8 cellular contexts compared by ENCODE assay signal in the genomic region with DNA sequence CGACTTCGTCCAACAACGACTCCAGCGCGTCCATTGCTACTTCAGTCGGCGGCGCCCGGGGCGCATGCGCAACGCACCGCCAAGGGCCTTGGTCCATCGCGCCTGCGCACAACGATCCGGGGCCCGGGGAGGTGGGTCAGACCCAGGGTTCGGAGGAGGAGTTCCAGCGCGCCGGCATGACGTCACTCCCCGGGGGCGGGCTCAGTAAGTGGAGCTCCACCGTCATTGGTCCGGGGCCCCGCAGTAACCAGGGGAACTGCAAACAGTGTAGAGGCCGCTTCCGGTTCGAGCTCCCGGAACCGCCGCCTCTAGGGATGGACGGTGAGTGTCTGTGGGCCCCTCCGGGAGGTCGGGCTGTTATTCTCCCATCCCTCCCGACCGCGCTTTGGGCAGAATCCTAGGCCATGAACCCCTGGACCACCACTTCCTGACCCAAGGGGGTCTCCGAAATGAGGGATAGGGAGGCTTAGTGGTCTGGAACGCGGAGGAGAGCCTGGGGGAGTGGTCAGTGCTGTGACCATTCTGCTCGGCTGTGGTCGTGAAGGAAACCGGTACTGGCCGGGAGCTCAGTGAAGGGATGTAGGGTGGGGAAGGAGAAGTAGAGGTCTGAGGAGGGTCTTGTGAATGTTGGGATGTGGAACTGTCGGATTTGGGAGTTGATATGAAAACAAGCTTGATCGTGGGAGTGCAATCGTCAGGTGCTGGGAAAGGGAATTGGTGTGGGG. TPM values are rescaled to one million over a fixed set of nuclear protein-coding genes. Genes with fewer than 3 reads are reported as not detected.
DNase-seq lines count a peak whose midpoint lies in the region; ATAC-seq lines count a peak whose summit lies in the region.

Gene GTF3C1 (minus strand): TSS at position 57 of the 725 bp plus-strand sequence. CDS start 23 bp downstream, at position 34.
Gene KATNIP (plus strand): TSS at position 288 of the 725 bp plus-strand sequence. CDS start 27 bp downstream, at position 315.

- H3K9me3 Mint-ChIP-seq in effector memory CD8-positive, alpha-beta T cell, result no peaks in the 10 kb centered on the region

- H2BK120ac ChIP-seq in mesendoderm (ENCODE audit: low read depth, low read length), result peak within 1 kb of the TSS; percentile 63

- whole genome bisulfite sequencing in mesendoderm (ENCODE audit: extremely low coverage, insufficient coverage, low lambda C conversion rate), result no CpG with 5 or more reads among the region's 51 CpGs

- H3K27ac ChIP-seq in mesendoderm (ENCODE audit: low read depth, low read length), result no peak within 1 kb of the TSS

- peak within 1 kb of the TSS; percentile 97 for H3K56ac ChIP-seq in mesendoderm (ENCODE audit: low read length)

- peak within 1 kb of the TSS; percentile 100 for H3K27ac Mint-ChIP-seq in effector memory CD8-positive, alpha-beta T cell

- H3K18ac ChIP-seq in mesendoderm (ENCODE audit: low read length), result peak within 1 kb of the TSS; percentile 72

- peaks cover 1% of the 10 kb centered on the region for H3K36me3 ChIP-seq in mesendoderm (ENCODE audit: control insufficient read depth, insufficient read depth, low read length)

- H3K27me3 ChIP-seq in mesendoderm (ENCODE audit: insufficient read depth, low read length, poor library complexity), result no peaks in the 10 kb centered on the region

- H3K4me2 ChIP-seq in mesendoderm (ENCODE audit: low read length), result peak within 1 kb of the TSS; percentile 98

- DNase-seq in COLO668 (lab: John Stamatoyannopoulos, UW; ENCODE audit: unreplicated experiment), result peak; percentile 98
- peak; percentile 97 for DNase-seq in HT1080 (ENCODE audit: low read depth)
- peak; percentile 97 for DNase-seq in NOMO-1 treated with DMSO at 0.1 percent for 48 hours (lab: John Stamatoyannopoulos, UW; ENCODE audit: unreplicated experiment)
- DNase-seq in activated CD8-positive, alpha-beta memory T cell treated with anti-CD3 and anti-CD28 coated beads for 4 hours (ENCODE audit: low read depth in 2 of 2), result peak; percentile 100
- peak; percentile 100 for DNase-seq in effector memory CD8-positive, alpha-beta T cell
- DNase-seq in mesendoderm, result peak; percentile 99
- peak; percentile 100 for DNase-seq in stimulated activated CD8-positive, alpha-beta memory T cell treated with anti-CD3 and anti-CD28 coated beads, Interleukin-15, amount 100 ng/mL, for 1 hour (ENCODE audit: low read depth)

- H3K27me3 Mint-ChIP-seq in effector memory CD8-positive, alpha-beta T cell, result no peaks in the 10 kb centered on the region

- H3K36me3 Mint-ChIP-seq in effector memory CD8-positive, alpha-beta T cell (ENCODE audit: insufficient read depth), result peaks cover 29% of the 10 kb centered on the region

- H3K79me1 ChIP-seq in mesendoderm (ENCODE audit: low read length), result peaks cover 16% of the 10 kb centered on the region

- peak within 1 kb of the TSS; percentile 100 for H3K4me3 ChIP-seq in mesendoderm (ENCODE audit: low read length)

- peak within 1 kb of the TSS; percentile 45 for H3K23ac ChIP-seq in mesendoderm (ENCODE audit: low read length)

- H2BK5ac ChIP-seq in mesendoderm (ENCODE audit: low read length), result no peak within 1 kb of the TSS

- H2AK5ac ChIP-seq in mesendoderm (ENCODE audit: low read length), result peak within 1 kb of the TSS; percentile 80

- H3K9ac ChIP-seq in mesendoderm (ENCODE audit: low read length), result peak within 1 kb of the TSS; percentile 97

- no peaks in the 10 kb centered on the region for H3K4me1 ChIP-seq in mesendoderm (ENCODE audit: control insufficient read depth, low read depth, low read length)

- H2BK15ac ChIP-seq in mesendoderm (replicated peaks; ENCODE audit: low read depth), result no peak within 1 kb of the TSS

- H3K4me1 Mint-ChIP-seq in effector memory CD8-positive, alpha-beta T cell (ENCODE audit: low read depth in 2 of 2), result peaks cover 29 to 48% of the 10 kb centered on the region in 2 donors

- peak within 1 kb of the TSS; percentile 92 for H3K4ac ChIP-seq in mesendoderm (ENCODE audit: low read depth, low read length)

- peaks cover 33% of the 10 kb centered on the region for H3K79me2 ChIP-seq in mesendoderm (ENCODE audit: control insufficient read depth, insufficient read depth, low read length)

- no peak within 1 kb of the TSS for H4K5ac ChIP-seq in mesendoderm (ENCODE audit: low read length)

- H3K4me3 Mint-ChIP-seq in effector memory CD8-positive, alpha-beta T cell, result peak within 1 kb of the TSS; percentile 100

- peak; percentile 96 for ATAC-seq in GM21360 (IDR thresholded peaks at IDR 0.05; ENCODE audit: unreplicated experiment)
- peak; percentile 96 for ATAC-seq in effector memory CD8-positive, alpha-beta T cell (replicated peaks)

- H4K8ac ChIP-seq in mesendoderm (ENCODE audit: low read depth, low read length), result no peak within 1 kb of the TSS

RNA-seq across cellular contexts. Expression of gene GTF3C1, which starts in this region (rescaled TPM):
- total RNA-seq in HT1080 (2014; rRNA removed; shearing (Covaris generic)), result 55.7 and 65.0 TPM in 2 replicates
- polyA plus RNA-seq in HT1080 (2015; cell fraction: cytosol; rRNA removed), result 30.3 and 34.5 TPM in 2 replicates
- polyA plus RNA-seq in HT1080 (2015; cell fraction: nucleus; rRNA removed), result 141 and 142 TPM in 2 replicates
- 50.5 TPM for polyA plus RNA-seq in mesendoderm (2013, experiment 1 of 2)
- 52.2 TPM for polyA plus RNA-seq in mesendoderm (2013, experiment 2 of 2)

RNA-seq across cellular contexts. Expression of gene KATNIP, which starts in this region (rescaled TPM):
- total RNA-seq in HT1080 (2014; rRNA removed; shearing (Covaris generic)), result 13.0 and 13.6 TPM in 2 replicates
- 5.7 and 6.0 TPM in 2 replicates for polyA plus RNA-seq in HT1080 (2015; cell fraction: cytosol; rRNA removed)
- 28.7 and 32.6 TPM in 2 replicates for polyA plus RNA-seq in HT1080 (2015; cell fraction: nucleus; rRNA removed)
- 6.7 TPM for polyA plus RNA-seq in mesendoderm (2013, experiment 1 of 2)
- 6.0 TPM for polyA plus RNA-seq in mesendoderm (2013, experiment 2 of 2)
